In genomic region chr18:77248873-77249582, GRCh38 we compare ENCODE assay signal across 10 cellular contexts. TPM values are rescaled to one million over a fixed set of nuclear protein-coding genes. Genes with fewer than 3 reads are reported as not detected.
DNase-seq lines count a peak whose midpoint lies in the region; ATAC-seq, FAIRE-seq and TF ChIP-seq lines count a peak whose summit lies in the region.
"Had no signal": no experiment of that assay in that cellular context is flagged by ENCODE, and none has a peak within 500 bp of the region (broad histone marks: within the 10 kb centered on the region; RNA-seq: fewer than 3 reads in every experiment).

No MANE protein-coding gene starts in this region.

- H2AFZ ChIP-seq in endothelial cell of umbilical vein (ENCODE audit: low read depth, low read length), result no peak overlapping the region

- intact Hi-C loops in endothelial cell of umbilical vein (cut with micrococcal nuclease), result no loop called here

- dilution Hi-C loops in endothelial cell of umbilical vein (cut with MboI; ENCODE audit: extremely low pct_ligation_motif_present, low sequenced_read_pairs), result no loop called here

- H3K9me3 ChIP-seq in BE2C (no peaks in the 10 kb centered on the region), endothelial cell of umbilical vein (replicated peaks; ENCODE audit: control insufficient read depth, insufficient read depth, low read length) (no peaks in the 10 kb centered on the region)

- H3K36me3 ChIP-seq in BE2C (no peaks in the 10 kb centered on the region), endothelial cell of umbilical vein (ENCODE audit: control insufficient read depth in 2 of 2, extremely low read depth in 1 of 2, insufficient read depth in 2 of 2, low read length in 2 of 2) (no peaks in the 10 kb centered on the region)

- TF ChIP-seq CTCF in BE2C (IDR thresholded peaks at IDR 0.05; ENCODE audit: low read depth, low read length), result no peak
- TF ChIP-seq CTCF in endothelial cell of umbilical vein (IDR thresholded peaks at IDR 0.05; ENCODE audit: extremely low read depth in 1 of 2, insufficient read depth in 1 of 2, low read depth in 1 of 2, low read length in 2 of 2), result no peak
- no peak for TF ChIP-seq CTCF in omental fat pad (IDR thresholded peaks at IDR 0.05)

- H3K4me2 ChIP-seq in endothelial cell of umbilical vein (ENCODE audit: insufficient read depth, low read length), result peak overlapping the region; percentile 48

- no peaks in the 10 kb centered on the region for H3K79me2 ChIP-seq in endothelial cell of umbilical vein (ENCODE audit: control insufficient read depth, insufficient read depth, low read length)

- no peaks in the 10 kb centered on the region for H3K9me1 ChIP-seq in endothelial cell of umbilical vein (replicated peaks; ENCODE audit: control insufficient read depth, extremely low read depth, insufficient read depth, low read length)

- no peak for FAIRE-seq in endothelial cell of umbilical vein (lab: Jason Lieb, UNC)

- DNase-seq in BE2C, result peak; percentile 13
- DNase-seq in NCI-H345 treated with DMSO at 0.1 percent for 48 hours (lab: John Stamatoyannopoulos, UW; ENCODE audit: unreplicated experiment), result peak; percentile 42
- DNase-seq in endothelial cell of umbilical vein (ENCODE audit: low read depth, low spot score), result no peak
- no peak for DNase-seq in omental fat pad (ENCODE audit: low spot score)
- no peak for DNase-seq in KG1 (lab: John Stamatoyannopoulos, UW)
- no peak for DNase-seq in stimulated activated CD4-positive, alpha-beta T cell treated with anti-CD3 and anti-CD28 coated beads, Interleukin-4, amount 100 ng/mL, for 1 hour
- no peak for DNase-seq in activated effector memory CD4-positive, alpha-beta T cell treated with Interleukin-2 at 50 U/mL for 16 hours
- no peak for DNase-seq in anterior cingulate cortex (lab: John Stamatoyannopoulos, UW)
- DNase-seq: NCI-H2227 treated with DMSO at 0.1 percent for 48 hours had no signal

- no peak overlapping the region for H3K27ac ChIP-seq in endothelial cell of umbilical vein (ENCODE audit: insufficient read depth, low read depth, low read length)

- H4K20me1 ChIP-seq in endothelial cell of umbilical vein (replicated peaks; ENCODE audit: control insufficient read depth, extremely low read depth, insufficient read depth, low read length), result no peaks in the 10 kb centered on the region

- H3K4me3 ChIP-seq in BE2C (ENCODE audit: low read depth, low read length) (peak overlapping the region; percentile 34), endothelial cell of umbilical vein (replicated peaks in 1 of 3; ENCODE audit: insufficient read depth in 1 of 3, low read depth in 1 of 3, low read length in 3 of 3) (no peak overlapping the region)
- H3K4me3 ChIP-seq: lung had no signal

- TF ChIP-seq POLR2A in endothelial cell of umbilical vein (IDR thresholded peaks at IDR 0.05; ENCODE audit: low read depth, low read length), result no peak

- peak; percentile 9 for ATAC-seq in omental fat pad (ENCODE audit: low FRiP score)

- CTCF ChIA-PET in endothelial cell of umbilical vein (lab: Charles Lee), result no interaction called here

- H3K4me1 ChIP-seq in BE2C (no peaks in the 10 kb centered on the region), endothelial cell of umbilical vein (ENCODE audit: control insufficient read depth, extremely low read depth, insufficient read depth, low read length) (no peaks in the 10 kb centered on the region)

- H3K9ac ChIP-seq in endothelial cell of umbilical vein (replicated peaks; ENCODE audit: extremely low read depth, insufficient read depth, low read length), result no peak overlapping the region

- no TSS peak for BruUV-seq in endothelial cell of umbilical vein (replicated peaks; lab: Mats Ljungman, UMichigan)

- POLR2A ChIA-PET in endothelial cell of umbilical vein (lab: Charles Lee), result no interaction called here

- H3K27me3 ChIP-seq in BE2C, result peaks cover 26% of the 10 kb centered on the region
- H3K27me3 ChIP-seq in endothelial cell of umbilical vein (ENCODE audit: control insufficient read depth in 2 of 2, insufficient read depth in 2 of 2, low read length in 2 of 2), result peaks cover 21 to 34% of the 10 kb centered on the region in 2 experiments

TF ChIP-seq in endothelial cell of umbilical vein, 7 proteins besides CTCF, POLR2A, EP300 and RAD21:
- TF ChIP-seq JUN (IDR thresholded peaks at IDR 0.05; ENCODE audit: borderline replicate concordance, insufficient read depth, insufficient read length, low read depth), result no peak
- TF ChIP-seq, protein P1, sequence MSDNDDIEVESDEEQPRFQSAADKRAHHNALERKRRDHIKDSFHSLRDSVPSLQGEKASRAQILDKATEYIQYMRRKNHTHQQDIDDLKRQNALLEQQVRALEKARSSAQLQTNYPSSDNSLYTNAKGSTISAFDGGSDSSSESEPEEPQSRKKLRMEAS (IDR thresholded peaks at IDR 0.05; ENCODE audit: insufficient read depth, insufficient read length), result no peak

RNA-seq across cellular contexts. Expression of gene GALR1, which starts 0.6 kb away (rescaled TPM):
- 0.14 TPM for polyA plus RNA-seq in BE2C (2012; ENCODE audit: insufficient read depth, insufficient read length, low read depth)
- not detected in 2 replicates for total RNA-seq in endothelial cell of umbilical vein
- not detected in 2 replicates for polyA plus RNA-seq in endothelial cell of umbilical vein
- not detected in 2 replicates for polyA plus RNA-seq in endothelial cell of umbilical vein (2011; cell fraction: cytosol; rRNA removed)
- polyA plus RNA-seq in endothelial cell of umbilical vein (2011; cell fraction: nucleus; rRNA removed), result not detected in 2 replicates
- polyA plus RNA-seq in endothelial cell of umbilical vein (2012), result not detected in 2 replicates
- polyA minus RNA-seq in endothelial cell of umbilical vein, result not detected in 2 replicates
- polyA minus RNA-seq in endothelial cell of umbilical vein (2011; cell fraction: cytosol; rRNA and poly(A)+ RNA removed), result not detected
- polyA minus RNA-seq in endothelial cell of umbilical vein (2011; cell fraction: nucleus; rRNA and poly(A)+ RNA removed), result not detected in 2 replicates
- total RNA-seq in omental fat pad, result 1 to 10 TPM in 1 of 4 donors, under 1 TPM in 1, not detected in 2; 0.09 to 2.0 TPM

Comparison
In these comparisons a context has a peak if more than half of its experiments do, and no peak if none do; other contexts are left out.
1. DNase-seq: peak in BE2C (single experiment) and NCI-H345 treated with DMSO at 0.1 percent for 48 hours (single experiment); none in endothelial cell of umbilical vein (single experiment), omental fat pad (single experiment), KG1 (single experiment), stimulated activated CD4-positive, alpha-beta T cell treated with anti-CD3 and anti-CD28 coated beads, Interleukin-4, amount 100 ng/mL, for 1 hour (single experiment), activated effector memory CD4-positive, alpha-beta T cell treated with Interleukin-2 at 50 U/mL for 16 hours (single experiment) and anterior cingulate cortex (0 of 58).